ENCODE assay signal across 32 cellular contexts in genomic region chr9:124345751-124346281, GRCh38.
DNase-seq lines count a peak whose midpoint lies in the region; ATAC-seq, FAIRE-seq and TF ChIP-seq lines count a peak whose summit lies in the region.
"Had no signal": no experiment of that assay in that cellular context is flagged by ENCODE, and none has a peak within 500 bp of the region (broad histone marks: within the 10 kb centered on the region; RNA-seq: fewer than 3 reads in every experiment).

No MANE protein-coding gene starts in this region.

- no peak overlapping the region for H3K4me3 Mint-ChIP-seq in activated naive CD4-positive, alpha-beta T cell treated with anti-CD3 and anti-CD28 coated beads, Interleukin-2, amount 50 U/mL, for 24 hours
- no peak overlapping the region for H3K4me3 Mint-ChIP-seq in astrocyte (ENCODE audit: unreplicated experiment)
- no peak overlapping the region for H3K4me3 Mint-ChIP-seq in activated naive CD4-positive, alpha-beta T cell treated with anti-CD3 and anti-CD28 coated beads for 36 hours
- H3K4me3 Mint-ChIP-seq: activated CD4-positive, alpha-beta memory T cell treated with anti-CD3 and anti-CD28 coated beads, Interleukin-2, amount 10 ng/mL, durations not matched to agents 7 days and 5 days; activated naive CD4-positive, alpha-beta T cell treated with anti-CD3 and anti-CD28 coated beads, Interleukin-2, amount 10 ng/mL, durations not matched to agents 7 days and 5 days; activated T-helper 1 cell treated with anti-CD3 and anti-CD28 coated beads, Interleukin-12 subunit alpha, Interleukin-12 subunit beta, Interleukin-2, Interleukin-4 antibody, amounts not matched to agents 30 ng/mL and 10 ng/mL and 1 ng/mL, durations not matched to agents 14 hours and 24 hours and 36 hours; CD14-positive monocyte; GM23338; stimulated activated naive CD8-positive, alpha-beta T cell treated with anti-CD3 and anti-CD28 coated beads, Interleukin-15, Interleukin-2, amounts not matched to agents 100 ng/mL and 50 ng/mL, for 24 hours had no signal

- no peaks in the 10 kb centered on the region for H3K27me3 Mint-ChIP-seq in activated naive CD4-positive, alpha-beta T cell treated with anti-CD3 and anti-CD28 coated beads, Interleukin-2, amount 50 U/mL, for 24 hours
- no peaks in the 10 kb centered on the region for H3K27me3 Mint-ChIP-seq in astrocyte (ENCODE audit: low read depth, unreplicated experiment)
- no peaks in the 10 kb centered on the region for H3K27me3 Mint-ChIP-seq in activated naive CD4-positive, alpha-beta T cell treated with anti-CD3 and anti-CD28 coated beads for 36 hours (ENCODE audit: low read depth)
- H3K27me3 Mint-ChIP-seq: activated CD4-positive, alpha-beta memory T cell treated with anti-CD3 and anti-CD28 coated beads, Interleukin-2, amount 10 ng/mL, durations not matched to agents 7 days and 5 days; activated naive CD4-positive, alpha-beta T cell treated with anti-CD3 and anti-CD28 coated beads, Interleukin-2, amount 10 ng/mL, durations not matched to agents 7 days and 5 days; stimulated activated naive CD8-positive, alpha-beta T cell treated with anti-CD3 and anti-CD28 coated beads, Interleukin-15, Interleukin-2, amounts not matched to agents 100 ng/mL and 50 ng/mL, for 24 hours had no signal

- H3K9ac ChIP-seq in astrocyte (ENCODE audit: low read length) = no peak overlapping the region

- H3K27me3 ChIP-seq in astrocyte (ENCODE audit: insufficient read depth, low read length) (no peaks in the 10 kb centered on the region), right lobe of liver (no peaks in the 10 kb centered on the region), spleen (replicated peaks in 1 of 7) (no peaks in the 10 kb centered on the region)
- H3K27me3 ChIP-seq: gastroesophageal sphincter, uterus had no signal

- no peak for DNase-seq in activated naive CD4-positive, alpha-beta T cell treated with anti-CD3 and anti-CD28 coated beads, Interleukin-2, amount 50 U/mL, for 72 hours (ENCODE audit: low spot score in 2 of 2)
- DNase-seq in astrocyte (ENCODE audit: low read depth) = no peak
- peak in 2 of 3 donors; percentile 27 to 53 for DNase-seq in right lobe of liver
- DNase-seq in spleen = peak; percentile 45
- no peak for DNase-seq in activated naive CD4-positive, alpha-beta T cell treated with anti-CD3 and anti-CD28 coated beads for 36 hours
- DNase-seq in C1 segment of cervical spinal cord (lab: John Stamatoyannopoulos, UW) = no peak
- DNase-seq: 8988T; activated CD4-positive, alpha-beta memory T cell treated with anti-CD3 and anti-CD28 coated beads, Interleukin-2, amount 10 ng/mL, durations not matched to agents 7 days and 5 days; activated CD4-positive, CD25-positive, alpha-beta regulatory T cell treated with anti-CD3 and anti-CD28 coated beads, Interleukin-2, amount 50 U/mL, for 72 hours; activated CD8-positive, alpha-beta memory T cell treated with anti-CD3 and anti-CD28 coated beads, Interleukin-2, amount 50 U/mL, for 4 hours; activated naive CD4-positive, alpha-beta T cell treated with anti-CD3 and anti-CD28 coated beads, Interleukin-2, amount 10 ng/mL, durations not matched to agents 7 days and 5 days; amniotic stem cell; Caco-2; DMS53; hypothalamus; NCI-H1092; NCI-H1694 treated with DMSO at 0.1 percent for 48 hours; NCI-H2171 treated with DMSO at 0.1 percent for 48 hours; NCI-H524; NK-92 treated with Interleukin-12 subunit alpha and Interleukin-12 subunit beta, amount 100 ng/mL, for 24 hours; nucleus accumbens; uterus had no signal

- TF ChIP-seq CTCF in astrocyte (IDR thresholded peaks at IDR 0.05; ENCODE audit: insufficient read depth, low read depth, low read length) (no peak), right lobe of liver (IDR thresholded peaks at IDR 0.05) (no peak), spleen (IDR thresholded peaks at IDR 0.05 in 8 of 11, conservative IDR thresholded peaks at IDR 0.05 in 3 of 11) (no peak)

- CTCF ChIA-PET in activated naive CD4-positive, alpha-beta T cell treated with anti-CD3 and anti-CD28 coated beads for 36 hours (lab: Charles Lee) = interaction anchor here (0.7 kb wide), 2 partner anchors 42 to 218 kb away, joined by 3 read pairs; no protein-coding TSS in a partner anchor

- TF ChIP-seq POLR2A in right lobe of liver (IDR thresholded peaks at IDR 0.05) = no peak
- TF ChIP-seq POLR2A in spleen (IDR thresholded peaks at IDR 0.05) = no peak

- peaks cover 1% of the 10 kb centered on the region for H3K36me3 Mint-ChIP-seq in activated naive CD4-positive, alpha-beta T cell treated with anti-CD3 and anti-CD28 coated beads, Interleukin-2, amount 50 U/mL, for 24 hours
- no peaks in the 10 kb centered on the region for H3K36me3 Mint-ChIP-seq in activated naive CD4-positive, alpha-beta T cell treated with anti-CD3 and anti-CD28 coated beads, Interleukin-2, amount 50 U/mL, for 72 hours
- peaks cover 9% of the 10 kb centered on the region for H3K36me3 Mint-ChIP-seq in astrocyte (ENCODE audit: low read depth, unreplicated experiment)
- peaks cover 2% of the 10 kb centered on the region for H3K36me3 Mint-ChIP-seq in activated naive CD4-positive, alpha-beta T cell treated with anti-CD3 and anti-CD28 coated beads for 36 hours (ENCODE audit: low read depth)
- H3K36me3 Mint-ChIP-seq: activated naive CD4-positive, alpha-beta T cell treated with anti-CD3 and anti-CD28 coated beads, Interleukin-2, amount 10 ng/mL, durations not matched to agents 7 days and 5 days had no signal

- H3K27ac Mint-ChIP-seq in activated naive CD4-positive, alpha-beta T cell treated with anti-CD3 and anti-CD28 coated beads, Interleukin-2, amount 50 U/mL, for 24 hours = peak overlapping the region; percentile 41
- H3K27ac Mint-ChIP-seq in activated naive CD4-positive, alpha-beta T cell treated with anti-CD3 and anti-CD28 coated beads, Interleukin-2, amount 50 U/mL, for 72 hours = no peak overlapping the region
- H3K27ac Mint-ChIP-seq in astrocyte (ENCODE audit: unreplicated experiment) = peak overlapping the region; percentile 12
- H3K27ac Mint-ChIP-seq in activated naive CD4-positive, alpha-beta T cell treated with anti-CD3 and anti-CD28 coated beads for 36 hours = no peak overlapping the region
- H3K27ac Mint-ChIP-seq: activated CD4-positive, alpha-beta memory T cell treated with anti-CD3 and anti-CD28 coated beads, Interleukin-2, amount 10 ng/mL, durations not matched to agents 7 days and 5 days; activated naive CD4-positive, alpha-beta T cell treated with anti-CD3 and anti-CD28 coated beads, Interleukin-2, amount 10 ng/mL, durations not matched to agents 7 days and 5 days; activated T-helper 1 cell treated with anti-CD3 and anti-CD28 coated beads, Interleukin-12 subunit alpha, Interleukin-12 subunit beta, Interleukin-2, Interleukin-4 antibody, amounts not matched to agents 30 ng/mL and 10 ng/mL and 1 ng/mL, durations not matched to agents 14 hours and 24 hours and 36 hours; stimulated activated naive CD8-positive, alpha-beta T cell treated with anti-CD3 and anti-CD28 coated beads, Interleukin-15, Interleukin-2, amounts not matched to agents 100 ng/mL and 50 ng/mL, for 24 hours had no signal

- peaks cover 61% of the 10 kb centered on the region for H4K20me1 ChIP-seq in astrocyte (ENCODE audit: insufficient read depth, low read length)

- H3K36me3 ChIP-seq in astrocyte (ENCODE audit: insufficient read depth, low read length) = peaks cover 37% of the 10 kb centered on the region
- H3K36me3 ChIP-seq in right lobe of liver = peaks cover 0 to 58% (median 26%) of the 10 kb centered on the region in 4 donors
- H3K36me3 ChIP-seq in spleen = peaks cover 0 to 98% (median 73%) of the 10 kb centered on the region in 6 donors
- H3K36me3 ChIP-seq: uterus had no signal

- H3K9me3 Mint-ChIP-seq in activated naive CD4-positive, alpha-beta T cell treated with anti-CD3 and anti-CD28 coated beads, Interleukin-2, amount 50 U/mL, for 24 hours = no peaks in the 10 kb centered on the region
- H3K9me3 Mint-ChIP-seq in activated naive CD4-positive, alpha-beta T cell treated with anti-CD3 and anti-CD28 coated beads, Interleukin-2, amount 50 U/mL, for 72 hours = no peaks in the 10 kb centered on the region
- H3K9me3 Mint-ChIP-seq in astrocyte (ENCODE audit: unreplicated experiment) = no peaks in the 10 kb centered on the region
- H3K9me3 Mint-ChIP-seq in activated naive CD4-positive, alpha-beta T cell treated with anti-CD3 and anti-CD28 coated beads for 36 hours = no peaks in the 10 kb centered on the region
- H3K9me3 Mint-ChIP-seq: activated CD4-positive, alpha-beta memory T cell treated with anti-CD3 and anti-CD28 coated beads, Interleukin-2, amount 10 ng/mL, durations not matched to agents 7 days and 5 days; activated naive CD4-positive, alpha-beta T cell treated with anti-CD3 and anti-CD28 coated beads, Interleukin-2, amount 10 ng/mL, durations not matched to agents 7 days and 5 days; activated T-helper 1 cell treated with anti-CD3 and anti-CD28 coated beads, Interleukin-12 subunit alpha, Interleukin-12 subunit beta, Interleukin-2, Interleukin-4 antibody, amounts not matched to agents 30 ng/mL and 10 ng/mL and 1 ng/mL, durations not matched to agents 14 hours and 24 hours and 36 hours; GM23338; stimulated activated naive CD8-positive, alpha-beta T cell treated with anti-CD3 and anti-CD28 coated beads, Interleukin-15, Interleukin-2, amounts not matched to agents 100 ng/mL and 50 ng/mL, for 24 hours had no signal

- H3K27ac ChIP-seq in astrocyte (ENCODE audit: low read depth, low read length) (no peak overlapping the region), right lobe of liver (no peak overlapping the region), spleen (no peak overlapping the region)
- H3K27ac ChIP-seq: gastroesophageal sphincter, skin epidermis, thoracic aorta, uterus had no signal

- H3K4me3 ChIP-seq in astrocyte (ENCODE audit: insufficient read depth, low read depth, low read length) (no peak overlapping the region), right lobe of liver (no peak overlapping the region), spleen (no peak overlapping the region)
- H3K4me3 ChIP-seq: gastroesophageal sphincter, GM23338, skin epidermis, thoracic aorta, uterus had no signal

- ATAC-seq in activated naive CD4-positive, alpha-beta T cell treated with anti-CD3 and anti-CD28 coated beads, Interleukin-2, amount 50 U/mL, for 72 hours = no peak
- no peak for ATAC-seq in right lobe of liver
- no peak for ATAC-seq in GM18498 (IDR thresholded peaks at IDR 0.05; ENCODE audit: unreplicated experiment)
- ATAC-seq: gastroesophageal sphincter, GM23338, left lobe of liver had no signal

- H2AFZ ChIP-seq in astrocyte (ENCODE audit: low read depth, low read length) = no peak overlapping the region
- H2AFZ ChIP-seq: GM23338 had no signal

- peaks cover 13% of the 10 kb centered on the region for H3K79me2 ChIP-seq in astrocyte (ENCODE audit: insufficient read depth, low read length)

- no peak for FAIRE-seq in astrocyte (lab: Jason Lieb, UNC)

- WGBS in right lobe of liver (ENCODE audit: insufficient coverage, low coverage, low lambda C conversion rate, missing lambda C conversion rate) = 75% methylated on average over 2 of the region's 9 CpGs
- 86 to 92% (median 87%) methylated on average over 7 to 9 of the region's 9 CpGs for WGBS in spleen, 5 donors

- H3K9me3 ChIP-seq in astrocyte (ENCODE audit: insufficient read depth, low read depth, low read length) (no peaks in the 10 kb centered on the region), right lobe of liver (no peaks in the 10 kb centered on the region), spleen (no peaks in the 10 kb centered on the region)
- H3K9me3 ChIP-seq: Caco-2, gastroesophageal sphincter, thoracic aorta, uterus had no signal

- H3K4me1 ChIP-seq in astrocyte (ENCODE audit: insufficient read depth, low read length) (peaks cover 17% of the 10 kb centered on the region), right lobe of liver (peaks cover 0 to 4% (median under 1%) of the 10 kb centered on the region in 4 donors), spleen (peaks cover 0 to 12% (median 5%) of the 10 kb centered on the region in 6 donors)
- H3K4me1 ChIP-seq: Caco-2 had no signal

- no peak overlapping the region for H3K4me2 ChIP-seq in astrocyte (ENCODE audit: low read length)
- H3K4me2 ChIP-seq: GM23338 had no signal

- intact Hi-C loops in right lobe of liver (cut with DNase I) = no loop called here
- intact Hi-C loops in spleen (cut with DNase I; ENCODE audit: low total_unique reads) = no loop called here
- intact Hi-C loops in activated naive CD4-positive, alpha-beta T cell treated with anti-CD3 and anti-CD28 coated beads for 36 hours (cut with micrococcal nuclease) = no loop called here

- H3K4me1 Mint-ChIP-seq in activated naive CD4-positive, alpha-beta T cell treated with anti-CD3 and anti-CD28 coated beads, Interleukin-2, amount 50 U/mL, for 24 hours = no peaks in the 10 kb centered on the region
- H3K4me1 Mint-ChIP-seq in astrocyte (ENCODE audit: low read depth, unreplicated experiment) = peaks cover 6% of the 10 kb centered on the region
- H3K4me1 Mint-ChIP-seq in activated naive CD4-positive, alpha-beta T cell treated with anti-CD3 and anti-CD28 coated beads for 36 hours (ENCODE audit: low read depth) = no peaks in the 10 kb centered on the region
- H3K4me1 Mint-ChIP-seq: activated CD4-positive, alpha-beta memory T cell treated with anti-CD3 and anti-CD28 coated beads, Interleukin-2, amount 10 ng/mL, durations not matched to agents 7 days and 5 days; activated naive CD4-positive, alpha-beta T cell treated with anti-CD3 and anti-CD28 coated beads, Interleukin-2, amount 10 ng/mL, durations not matched to agents 7 days and 5 days; CD14-positive monocyte had no signal

Comparison
In these comparisons a context has a peak if more than half of its experiments do, and no peak if none do; other contexts are left out.
1. H3K27ac Mint-ChIP-seq: peak in activated naive CD4-positive, alpha-beta T cell treated with anti-CD3 and anti-CD28 coated beads, Interleukin-2, amount 50 U/mL, for 24 hours (single experiment) and astrocyte (single experiment); none in activated naive CD4-positive, alpha-beta T cell treated with anti-CD3 and anti-CD28 coated beads, Interleukin-2, amount 50 U/mL, for 72 hours (0 of 2) and activated naive CD4-positive, alpha-beta T cell treated with anti-CD3 and anti-CD28 coated beads for 36 hours (single experiment).
2. DNase-seq: peak in right lobe of liver (2 of 3) and spleen (single experiment); none in activated naive CD4-positive, alpha-beta T cell treated with anti-CD3 and anti-CD28 coated beads, Interleukin-2, amount 50 U/mL, for 72 hours (0 of 2), astrocyte (single experiment), activated naive CD4-positive, alpha-beta T cell treated with anti-CD3 and anti-CD28 coated beads for 36 hours (single experiment) and C1 segment of cervical spinal cord (0 of 14).